22 cellular contexts compared by ENCODE assay signal in genomic region chr11:1636291-1636950, GRCh38. TPM values are rescaled to one million over a fixed set of nuclear protein-coding genes. Genes with fewer than 3 reads are reported as not detected.
"Had no signal": no experiment of that assay in that cellular context is flagged by ENCODE, and none has a peak within 500 bp of the region (broad histone marks: within the 10 kb centered on the region; RNA-seq: fewer than 3 reads in every experiment).

No MANE protein-coding gene starts in this region.

- H3K9me3 ChIP-seq: MG63, SJSA1 had no signal

- DNase-seq: Karpas-422, KG1, MG63, NCI-H1092 treated with DMSO at 0.1 percent for 48 hours, NCI-H1436, NCI-H187, NCI-H2029, NCI-H2081 treated with DMSO at 0.1 percent for 48 hours, NCI-H2171, NCI-H226, NCI-H446, NCI-H510A, NCI-H524 treated with DMSO at 0.1 percent for 48 hours, NCI-H69, NCI-H774, Right ventricle myocardium superior, RPMI8226, SIG-M5 had no signal

- H3K36me3 ChIP-seq: MG63, SJSA1 had no signal

- H3K27me3 ChIP-seq: SJSA1 had no signal

- H3K27ac ChIP-seq: SJSA1, SK-N-MC had no signal

- H3K4me3 ChIP-seq: MG63, SJSA1, SK-N-MC had no signal

- H3K4me1 ChIP-seq: SJSA1 had no signal

- FAIRE-seq: RCC 7860 had no signal

RNA-seq across cellular contexts. Expression of gene KRTAP5-5, which starts 6.8 kb away (rescaled TPM):
- total RNA-seq: HT-29, Right ventricle myocardium superior, SJSA1 had no signal

RNA-seq across cellular contexts. Expression of gene KRTAP5-4, which starts 14.5 kb away (rescaled TPM):
- total RNA-seq: HT-29, Right ventricle myocardium superior, SJSA1 had no signal

RNA-seq across cellular contexts. Expression of gene KRTAP5-3, which starts 28.2 kb away (rescaled TPM):
- total RNA-seq: HT-29, Right ventricle myocardium superior, SJSA1 had no signal

RNA-seq across cellular contexts. Expression of gene KRTAP5-2, which starts 38.3 kb away (rescaled TPM):
- total RNA-seq: HT-29, Right ventricle myocardium superior, SJSA1 had no signal

RNA-seq across cellular contexts. Expression of gene KRTAP5-1, which starts 51.3 kb away (rescaled TPM):
- total RNA-seq: HT-29, Right ventricle myocardium superior, SJSA1 had no signal
